8 cellular contexts compared by ENCODE assay signal in the genomic region with DNA sequence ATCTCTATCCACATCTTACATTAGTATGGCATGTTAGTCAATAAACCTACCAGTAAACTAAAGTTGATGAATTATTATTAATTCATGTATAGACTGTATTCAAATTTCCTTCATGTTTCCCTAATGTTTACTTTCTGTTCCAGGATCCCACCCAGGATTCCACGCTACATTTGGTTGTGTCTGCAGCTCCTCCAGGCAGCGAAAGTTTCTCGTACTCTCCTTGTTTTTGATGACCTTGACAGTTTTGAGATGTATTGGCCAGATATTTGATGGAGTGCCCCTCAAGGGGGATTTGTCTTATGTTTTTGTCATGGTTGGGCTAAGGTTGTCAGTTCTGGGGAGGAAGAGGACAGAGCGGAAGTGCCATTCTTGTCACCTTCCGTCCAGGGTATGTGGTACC.
"Had no signal": no experiment of that assay in that cellular context is flagged by ENCODE, and none has a peak within 500 bp of the region (broad histone marks: within the 10 kb centered on the region; RNA-seq: fewer than 3 reads in every experiment).

No MANE protein-coding gene starts in this region.

- H3K4me3 ChIP-seq: GM23338, HAP-1 had no signal

- ATAC-seq: GM23338, HCT116 had no signal

- H3K27me3 Mint-ChIP-seq: IgD-negative memory B cell had no signal

- H3K4me2 ChIP-seq: GM23338 had no signal

- H3K36me3 ChIP-seq: HAP-1 had no signal

- H3K9me3 ChIP-seq: HAP-1 had no signal

- H3K27ac ChIP-seq: HL-60 had no signal

- H3K27ac Mint-ChIP-seq: GM23338, HFFc6, IgD-negative memory B cell had no signal

- H3K4me1 Mint-ChIP-seq: IgD-negative memory B cell had no signal

- H2AFZ ChIP-seq: GM23338 had no signal

- H3K4me3 Mint-ChIP-seq: GM23338, HFFc6, IgD-negative memory B cell had no signal

- H3K4me1 ChIP-seq: HAP-1 had no signal

- DNase-seq: H7, HFFc6, KBM-7 had no signal

- H3K36me3 Mint-ChIP-seq: IgD-negative memory B cell had no signal
